1 cellular context compared by ENCODE assay signal in genomic region chr2:204917089-204917701, GRCh38.
TF ChIP-seq lines count a peak whose summit lies in the region.

No MANE protein-coding gene starts in this region.

TF ChIP-seq in K562, 482 proteins besides CTCF, POLR2A, EP300 and RAD21 (continued from another document):
- no peak for TF ChIP-seq SAP30 (IDR thresholded peaks at IDR 0.05; ENCODE audit: borderline replicate concordance, insufficient read depth, low read depth, low read length, poor library complexity, severe bottlenecking)
- TF ChIP-seq PRPF4 (IDR thresholded peaks at IDR 0.05; ENCODE audit: insufficient read depth, low read depth, low read length, poor library complexity, severe bottlenecking), result no peak
- TF ChIP-seq ZFPM2 (CRISPR knock-in tag; IDR thresholded peaks at IDR 0.05), result no peak
- TF ChIP-seq FOXP1 (CRISPR knock-in tag; IDR thresholded peaks at IDR 0.05), result no peak
- no peak for TF ChIP-seq RHOXF2B (CRISPR knock-in tag; conservative IDR thresholded peaks at IDR 0.05)
- TF ChIP-seq ZNF551 (CRISPR knock-in tag; IDR thresholded peaks at IDR 0.05), result no peak
- TF ChIP-seq BCOR (IDR thresholded peaks at IDR 0.05), result no peak
- TF ChIP-seq SIN3B (IDR thresholded peaks at IDR 0.05; ENCODE audit: low read depth), result no peak
- peak in 1 of 2 experiments; percentile 66; a peak in 2 of 4 replicates for TF ChIP-seq MLLT1 (IDR thresholded peaks at IDR 0.05)
- no peak for TF ChIP-seq HOXB6 (CRISPR knock-in tag; IDR thresholded peaks at IDR 0.05; ENCODE audit: borderline replicate concordance)
- TF ChIP-seq POLR2B (IDR thresholded peaks at IDR 0.05; ENCODE audit: low read depth, partially characterized antibody), result peak; percentile 46
- no peak for TF ChIP-seq ZNF717 (CRISPR knock-in tag; IDR thresholded peaks at IDR 0.05)
- peak; percentile 54; the same call in 1 of the 2 replicates for TF ChIP-seq ZNF316 (IDR thresholded peaks at IDR 0.05)
- TF ChIP-seq TAF9B (IDR thresholded peaks at IDR 0.05; ENCODE audit: partially characterized antibody), result peak; percentile 20
- no peak for TF ChIP-seq FOXP4 (CRISPR knock-in tag; IDR thresholded peaks at IDR 0.05; ENCODE audit: borderline replicate concordance)
- TF ChIP-seq HNRNPUL1 (IDR thresholded peaks at IDR 0.05; ENCODE audit: low read length), result no peak
- TF ChIP-seq ADNP (tag; IDR thresholded peaks at IDR 0.05), result no peak
- TF ChIP-seq GATA2 (CRISPR knock-in tag; IDR thresholded peaks at IDR 0.05), result no peak
- TF ChIP-seq SREBF2 (CRISPR knock-in tag; IDR thresholded peaks at IDR 0.05), result no peak
- no peak for TF ChIP-seq HMGXB4 (CRISPR knock-in tag; IDR thresholded peaks at IDR 0.05)
- no peak for TF ChIP-seq PRDM10 (IDR thresholded peaks at IDR 0.05; ENCODE audit: partially characterized antibody)
- peak; percentile 49; the same call in 1 of the 2 replicates for TF ChIP-seq NFRKB (IDR thresholded peaks at IDR 0.05; ENCODE audit: low read depth)
- no peak for TF ChIP-seq KAT2B (IDR thresholded peaks at IDR 0.05; ENCODE audit: low read depth, low read length)
- TF ChIP-seq HMBOX1 (IDR thresholded peaks at IDR 0.05), result no peak
- TF ChIP-seq BHLHE40 (IDR thresholded peaks at IDR 0.05; ENCODE audit: low read length), result no peak
- no peak for TF ChIP-seq GTF2F1 (IDR thresholded peaks at IDR 0.05; ENCODE audit: low read depth, low read length)
- TF ChIP-seq PHF21A (IDR thresholded peaks at IDR 0.05; ENCODE audit: borderline replicate concordance, low read depth), result no peak
- TF ChIP-seq CHCHD3 (CRISPR knock-in tag; IDR thresholded peaks at IDR 0.05), result no peak
- TF ChIP-seq ZNF23 (CRISPR knock-in tag; IDR thresholded peaks at IDR 0.05), result no peak
- no peak for TF ChIP-seq ZNF561 (CRISPR knock-in tag; conservative IDR thresholded peaks at IDR 0.05)
- no peak for TF ChIP-seq CCNT2 (IDR thresholded peaks at IDR 0.05; ENCODE audit: borderline replicate concordance, extremely low read depth, insufficient read length, low read depth, low read length)
- 0 out of 2 replicates have a peak, but pooled peaks have one; percentile 22 for TF ChIP-seq ARID1B (IDR thresholded peaks at IDR 0.05)
- TF ChIP-seq ZKSCAN1 (IDR thresholded peaks at IDR 0.05; ENCODE audit: low read depth, low read length), result no peak
- TF ChIP-seq ZNF589 (CRISPR knock-in tag; IDR thresholded peaks at IDR 0.05; ENCODE audit: low read depth), result no peak
- TF ChIP-seq RCOR1 (IDR thresholded peaks at IDR 0.05; ENCODE audit: borderline replicate concordance in 1 of 2, low read depth in 2 of 2, low read length in 2 of 2), result 0 out of 4 replicates have a peak, but pooled peaks of 1 of the 2 experiments have one; percentile 9
- TF ChIP-seq IFI16 (CRISPR knock-in tag; IDR thresholded peaks at IDR 0.05), result no peak
- no peak for TF ChIP-seq ZSCAN32 (CRISPR knock-in tag; IDR thresholded peaks at IDR 0.05)
- TF ChIP-seq TBP (optimal IDR thresholded peaks at IDR 0.05; ENCODE audit: low read depth, low read length), result peak; percentile 27
